In the genomic region with DNA sequence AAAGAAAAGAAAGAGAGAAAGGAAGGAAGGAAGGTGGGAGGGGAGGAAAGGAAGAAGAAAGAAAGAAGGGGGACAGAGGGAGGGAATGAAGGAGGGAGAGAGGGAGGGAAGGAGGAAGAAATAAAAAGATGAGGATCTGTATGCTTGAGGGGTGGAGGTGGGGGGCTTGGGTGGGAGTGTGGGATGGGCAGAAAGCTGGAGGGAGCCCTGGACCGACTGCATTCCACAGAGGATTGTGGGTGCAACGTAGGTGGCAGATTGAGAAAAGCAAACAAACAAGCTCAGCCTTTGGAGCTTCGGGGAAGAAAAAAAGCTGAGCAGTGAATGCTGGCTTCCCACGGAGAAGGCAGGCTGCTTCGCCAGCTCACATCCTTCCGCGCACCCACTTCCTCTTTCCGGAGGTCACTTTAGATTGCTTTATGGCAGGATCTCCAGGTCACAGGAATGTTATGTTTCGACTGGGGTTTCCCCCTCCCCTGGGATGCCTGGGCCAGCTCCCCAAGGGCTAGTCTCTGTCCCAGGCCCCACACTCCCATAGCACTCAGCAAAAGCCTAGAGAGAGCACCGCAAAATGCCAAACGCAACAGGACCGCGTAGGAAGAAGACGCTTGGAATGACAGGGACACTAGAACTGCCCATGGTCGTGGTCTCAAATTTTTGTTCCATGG, we compare ENCODE assay signal across 8 cellular contexts. TPM values are rescaled to one million over a fixed set of nuclear protein-coding genes. Genes with fewer than 3 reads are reported as not detected.
A peak's percentile ranks its signal among the peaks of the same experiment; 100 is the strongest.
DNase-seq lines count a peak whose midpoint lies in the region; FAIRE-seq and TF ChIP-seq lines count a peak whose summit lies in the region.

No MANE protein-coding gene starts in this region.

- H3K4me1 Mint-ChIP-seq in activated naive CD4-positive, alpha-beta T cell treated with anti-CD3 and anti-CD28 coated beads, Interleukin-2, amount 10 ng/mL, durations not matched to agents 7 days and 5 days: peaks cover 16% of the 10 kb centered on the region

- 25 to 32% (median 27%) methylated on average over 15 of the region's 15 CpGs for WGBS in spleen, 5 donors

- peak overlapping the region; percentile 80 for H3K27ac Mint-ChIP-seq in activated naive CD4-positive, alpha-beta T cell treated with anti-CD3 and anti-CD28 coated beads, Interleukin-2, amount 10 ng/mL, durations not matched to agents 7 days and 5 days

- intact Hi-C loops in kidney (cut with DNase I): no loop called here
- intact Hi-C loops in spleen (cut with DNase I; ENCODE audit: low total_unique reads): no loop called here

- TF ChIP-seq CTCF in kidney (IDR thresholded peaks at IDR 0.05; ENCODE audit: borderline replicate concordance, extremely low read depth, insufficient read depth): no peak
- no peak for TF ChIP-seq CTCF in spleen (IDR thresholded peaks at IDR 0.05 in 8 of 11, conservative IDR thresholded peaks at IDR 0.05 in 3 of 11)
- TF ChIP-seq CTCF in GM10266 (IDR thresholded peaks at IDR 0.05; ENCODE audit: control insufficient read depth, insufficient read depth, low read depth, missing control alignments): no peak

- no peak for FAIRE-seq in kidney (lab: Jason Lieb, UNC)

- no peak for TF ChIP-seq POLR2A in spleen (IDR thresholded peaks at IDR 0.05)

- H3K27me3 ChIP-seq in NT2/D1 (ENCODE audit: insufficient read depth, insufficient read length) (no peaks in the 10 kb centered on the region), spleen (replicated peaks in 1 of 7) (no peaks in the 10 kb centered on the region)

- CTCF ChIA-PET in activated naive CD4-positive, alpha-beta T cell treated with anti-CD3 and anti-CD28 coated beads, Interleukin-2, amount 10 ng/mL, durations not matched to agents 7 days and 5 days (lab: Charles Lee): no interaction called here

- peaks cover 19% of the 10 kb centered on the region for H3K27me3 Mint-ChIP-seq in activated naive CD4-positive, alpha-beta T cell treated with anti-CD3 and anti-CD28 coated beads, Interleukin-2, amount 10 ng/mL, durations not matched to agents 7 days and 5 days

- peak overlapping the region; percentile 22 to 34 for H3K27ac ChIP-seq in kidney (ENCODE audit: low read depth in 2 of 2, low read length in 2 of 2)
- peak overlapping the region in 6 of 8 donors; percentile 57 to 78 (median 68) for H3K27ac ChIP-seq in spleen

- DNase-seq in activated naive CD4-positive, alpha-beta T cell treated with anti-CD3 and anti-CD28 coated beads, Interleukin-2, amount 10 ng/mL, durations not matched to agents 7 days and 5 days: no peak
- DNase-seq in activated naive CD4-positive, alpha-beta T cell treated with Interleukin-2 at 50 U/mL for 16 hours: no peak
- DNase-seq in NT2/D1 (ENCODE audit: low read depth, low spot score) (peak; percentile 76), cerebellar cortex (ENCODE audit: low spot score) (peak; percentile 20), kidney (no peak), spleen (peak; percentile 86), NCI-H446 treated with DMSO at 0.1 percent for 48 hours (lab: John Stamatoyannopoulos, UW) (no peak), GM10266 (ENCODE audit: extremely low spot score) (no peak)

- H3K9me3 ChIP-seq in NT2/D1 (ENCODE audit: insufficient read depth, low read length): no peaks in the 10 kb centered on the region
- no peaks in the 10 kb centered on the region for H3K9me3 ChIP-seq in kidney (ENCODE audit: control insufficient read depth in 1 of 2, low read length in 2 of 2)
- H3K9me3 ChIP-seq in spleen: no peaks in the 10 kb centered on the region

- H3K9me3 Mint-ChIP-seq in activated naive CD4-positive, alpha-beta T cell treated with anti-CD3 and anti-CD28 coated beads, Interleukin-2, amount 10 ng/mL, durations not matched to agents 7 days and 5 days: no peaks in the 10 kb centered on the region

- no peaks in the 10 kb centered on the region for H3K4me1 ChIP-seq in NT2/D1 (ENCODE audit: insufficient read depth, insufficient read length)
- peaks cover 0 to 3% of the 10 kb centered on the region in 2 donors for H3K4me1 ChIP-seq in kidney (ENCODE audit: control insufficient read depth in 1 of 2, insufficient read depth in 1 of 2, low read depth in 1 of 2, low read length in 2 of 2)
- peaks cover 3 to 18% (median 15%) of the 10 kb centered on the region in 6 donors for H3K4me1 ChIP-seq in spleen

- peak overlapping the region; percentile 65 for H3K9ac ChIP-seq in NT2/D1 (ENCODE audit: insufficient read length, low read depth)
- H3K9ac ChIP-seq in kidney (ENCODE audit: low read length in 2 of 2): peak overlapping the region in 1 of 2 donors; percentile 37

- H3K36me3 Mint-ChIP-seq in activated naive CD4-positive, alpha-beta T cell treated with anti-CD3 and anti-CD28 coated beads, Interleukin-2, amount 10 ng/mL, durations not matched to agents 7 days and 5 days: no peaks in the 10 kb centered on the region

- H3K4me3 Mint-ChIP-seq in activated naive CD4-positive, alpha-beta T cell treated with anti-CD3 and anti-CD28 coated beads, Interleukin-2, amount 10 ng/mL, durations not matched to agents 7 days and 5 days: peak overlapping the region; percentile 44

- H3K4me3 ChIP-seq in NT2/D1 (ENCODE audit: insufficient read length, low read depth) (peak overlapping the region; percentile 32), kidney (ENCODE audit: low read length in 2 of 2) (peak overlapping the region in 1 of 2 donors; percentile 58), spleen (peak overlapping the region in 2 of 8 donors; percentile 10 to 47)

- H3K36me3 ChIP-seq in NT2/D1 (ENCODE audit: insufficient read depth, insufficient read length, low read length) (no peaks in the 10 kb centered on the region), kidney (ENCODE audit: control insufficient read depth in 1 of 2, insufficient read depth in 2 of 2, low read length in 2 of 2) (no peaks in the 10 kb centered on the region), spleen (no peaks in the 10 kb centered on the region)

RNA-seq across cellular contexts. Expression of a gene that starts 20.7 kb away (rescaled TPM):
- 53.3 TPM for total RNA-seq in kidney
- polyA plus RNA-seq in kidney (ENCODE audit: insufficient read depth, low read depth, low replicate concordance): 17.6 TPM
- total RNA-seq in spleen: 100 to 1,000 TPM; 128 to 276 (median 155) TPM
- 10 to 100 TPM; 18.4 to 33.4 (median 25.6) TPM for polyA plus RNA-seq in spleen

Comparison
In these comparisons a context has a peak if more than half of its experiments do, and no peak if none do; other contexts are left out.
1. DNase-seq: peak in NT2/D1 (single experiment), cerebellar cortex (single experiment) and spleen (single experiment); none in activated naive CD4-positive, alpha-beta T cell treated with anti-CD3 and anti-CD28 coated beads, Interleukin-2, amount 10 ng/mL, durations not matched to agents 7 days and 5 days (single experiment), activated naive CD4-positive, alpha-beta T cell treated with Interleukin-2 at 50 U/mL for 16 hours (single experiment), kidney (single experiment), NCI-H446 treated with DMSO at 0.1 percent for 48 hours (single experiment) and GM10266 (single experiment).